Comparison of ENCODE assay signal across 30 cellular contexts in genomic region chrY:3023606-3024005, GRCh38.
A peak's percentile ranks its signal among the peaks of the same experiment; 100 is the strongest.
DNase-seq lines count a peak whose midpoint lies in the region; ATAC-seq and TF ChIP-seq lines count a peak whose summit lies in the region.
"Had no signal": no experiment of that assay in that cellular context is flagged by ENCODE, and none has a peak within 500 bp of the region (broad histone marks: within the 10 kb centered on the region; RNA-seq: fewer than 3 reads in every experiment).

No MANE protein-coding gene starts in this region.

- H3K9me3 Mint-ChIP-seq in activated naive CD4-positive, alpha-beta T cell treated with anti-CD3 and anti-CD28 coated beads, Interleukin-2, amount 50 U/mL, for 24 hours = no peaks in the 10 kb centered on the region
- no peaks in the 10 kb centered on the region for H3K9me3 Mint-ChIP-seq in activated naive CD4-positive, alpha-beta T cell treated with anti-CD3 and anti-CD28 coated beads, Interleukin-2, amount 50 U/mL, for 72 hours
- H3K9me3 Mint-ChIP-seq: natural killer cell treated with Interleukin-12 subunit alpha and Interleukin-12 subunit beta and Interleukin-15 and Interleukin-18, amount 100 ng/mL, for 72 hours; T-helper 1 cell treated with Interleukin-12 subunit alpha and Interleukin-12 subunit beta and Interleukin-4 antibody, amounts not matched to agents 30 μg/mL and 1 μg/mL, for 36 hours; type B pancreatic cell had no signal

- ATAC-seq in activated naive CD4-positive, alpha-beta T cell treated with anti-CD3 and anti-CD28 coated beads, Interleukin-2, amount 50 U/mL, for 72 hours = no peak
- ATAC-seq in HG03457 (IDR thresholded peaks at IDR 0.05; ENCODE audit: unreplicated experiment) (no peak), HG02970 (IDR thresholded peaks at IDR 0.05; ENCODE audit: low FRiP score, unreplicated experiment) (no peak)
- ATAC-seq: activated CD4-positive, CD25-positive, alpha-beta regulatory T cell treated with anti-CD3 and anti-CD28 coated beads, Interleukin-2, amount 50 U/mL, for 24 hours; heart right ventricle; natural killer cell treated with Interleukin-12 subunit alpha and Interleukin-12 subunit beta and Interleukin-15 and Interleukin-18, amount 100 ng/mL, for 72 hours; Right ventricle myocardium inferior; SK-N-SH treated with all-trans-retinoic acid at 6 μM for 48 hours had no signal

- H3K27me3 Mint-ChIP-seq in activated naive CD4-positive, alpha-beta T cell treated with anti-CD3 and anti-CD28 coated beads, Interleukin-2, amount 50 U/mL, for 24 hours = no peaks in the 10 kb centered on the region
- H3K27me3 Mint-ChIP-seq: natural killer cell treated with Interleukin-12 subunit alpha and Interleukin-12 subunit beta and Interleukin-15 and Interleukin-18, amount 100 ng/mL, for 72 hours; type B pancreatic cell had no signal

- peak overlapping the region; percentile 24 for H3K27ac Mint-ChIP-seq in activated naive CD4-positive, alpha-beta T cell treated with anti-CD3 and anti-CD28 coated beads, Interleukin-2, amount 50 U/mL, for 24 hours
- no peak overlapping the region for H3K27ac Mint-ChIP-seq in activated naive CD4-positive, alpha-beta T cell treated with anti-CD3 and anti-CD28 coated beads, Interleukin-2, amount 50 U/mL, for 72 hours
- H3K27ac Mint-ChIP-seq: T-helper 1 cell treated with Interleukin-12 subunit alpha and Interleukin-12 subunit beta and Interleukin-4 antibody, amounts not matched to agents 30 μg/mL and 1 μg/mL, for 36 hours; type B pancreatic cell had no signal

- H3K4me1 Mint-ChIP-seq in activated naive CD4-positive, alpha-beta T cell treated with anti-CD3 and anti-CD28 coated beads, Interleukin-2, amount 50 U/mL, for 24 hours = peaks cover 23% of the 10 kb centered on the region

- peaks cover 1% of the 10 kb centered on the region for H3K36me3 Mint-ChIP-seq in activated naive CD4-positive, alpha-beta T cell treated with anti-CD3 and anti-CD28 coated beads, Interleukin-2, amount 50 U/mL, for 24 hours
- no peaks in the 10 kb centered on the region for H3K36me3 Mint-ChIP-seq in activated naive CD4-positive, alpha-beta T cell treated with anti-CD3 and anti-CD28 coated beads, Interleukin-2, amount 50 U/mL, for 72 hours
- H3K36me3 Mint-ChIP-seq: natural killer cell treated with Interleukin-12 subunit alpha and Interleukin-12 subunit beta and Interleukin-15 and Interleukin-18, amount 100 ng/mL, for 72 hours; type B pancreatic cell had no signal

- H3K4me3 Mint-ChIP-seq in activated naive CD4-positive, alpha-beta T cell treated with anti-CD3 and anti-CD28 coated beads, Interleukin-2, amount 50 U/mL, for 24 hours = no peak overlapping the region
- H3K4me3 Mint-ChIP-seq: natural killer cell treated with Interleukin-12 subunit alpha and Interleukin-12 subunit beta and Interleukin-15 and Interleukin-18, amount 100 ng/mL, for 72 hours; T-helper 1 cell treated with Interleukin-12 subunit alpha and Interleukin-12 subunit beta and Interleukin-4 antibody, amounts not matched to agents 30 μg/mL and 1 μg/mL, for 36 hours; type B pancreatic cell had no signal

- DNase-seq in activated naive CD4-positive, alpha-beta T cell treated with anti-CD3 and anti-CD28 coated beads, Interleukin-2, amount 50 U/mL, for 72 hours (ENCODE audit: low spot score in 2 of 2) = no peak
- DNase-seq in LHCN-M2 (ENCODE audit: low read depth) = peak; percentile 17
- DNase-seq in erythroblast (lab: John Stamatoyannopoulos, UW) = peak; percentile 8 to 12
- no peak for DNase-seq in DMS153 treated with DMSO at 0.1 percent for 48 hours (lab: John Stamatoyannopoulos, UW; ENCODE audit: unreplicated experiment)
- DNase-seq in midbrain (lab: John Stamatoyannopoulos, UW) = no peak
- DNase-seq: 8988T; activated CD4-positive, alpha-beta T cell treated with anti-CD3 and anti-CD28 coated beads, Interleukin-2, amount 50 U/mL, for 4 hours; activated naive CD4-positive, alpha-beta T cell; DND-41; foreskin melanocyte; heart right ventricle; KBM-7; kidney glomerular epithelial cell; NCI-H1105; NCI-H187; NCI-H2171 treated with DMSO at 0.1 percent for 48 hours; NCI-H524; PC-9; stimulated activated CD4-positive, alpha-beta T cell treated with anti-CD3 and anti-CD28 coated beads, Interleukin-15, amount 100 ng/mL, for 24 hours; stimulated activated CD4-positive, alpha-beta T cell treated with anti-CD3 and anti-CD28 coated beads, Interleukin-4, amount 100 ng/mL, for 4 hours; substantia nigra had no signal

- no peak for TF ChIP-seq POLR2A in erythroblast (IDR thresholded peaks at IDR 0.05; ENCODE audit: low read length)

Comparison
In these comparisons a context has a peak if more than half of its experiments do, and no peak if none do; other contexts are left out.
1. DNase-seq: peak in LHCN-M2 (single experiment) and erythroblast (2 of 2); none in activated naive CD4-positive, alpha-beta T cell treated with anti-CD3 and anti-CD28 coated beads, Interleukin-2, amount 50 U/mL, for 72 hours (0 of 2), DMS153 treated with DMSO at 0.1 percent for 48 hours (single experiment) and midbrain (single experiment).